ENCODE assay signal across 1 cellular context in the genomic region with DNA sequence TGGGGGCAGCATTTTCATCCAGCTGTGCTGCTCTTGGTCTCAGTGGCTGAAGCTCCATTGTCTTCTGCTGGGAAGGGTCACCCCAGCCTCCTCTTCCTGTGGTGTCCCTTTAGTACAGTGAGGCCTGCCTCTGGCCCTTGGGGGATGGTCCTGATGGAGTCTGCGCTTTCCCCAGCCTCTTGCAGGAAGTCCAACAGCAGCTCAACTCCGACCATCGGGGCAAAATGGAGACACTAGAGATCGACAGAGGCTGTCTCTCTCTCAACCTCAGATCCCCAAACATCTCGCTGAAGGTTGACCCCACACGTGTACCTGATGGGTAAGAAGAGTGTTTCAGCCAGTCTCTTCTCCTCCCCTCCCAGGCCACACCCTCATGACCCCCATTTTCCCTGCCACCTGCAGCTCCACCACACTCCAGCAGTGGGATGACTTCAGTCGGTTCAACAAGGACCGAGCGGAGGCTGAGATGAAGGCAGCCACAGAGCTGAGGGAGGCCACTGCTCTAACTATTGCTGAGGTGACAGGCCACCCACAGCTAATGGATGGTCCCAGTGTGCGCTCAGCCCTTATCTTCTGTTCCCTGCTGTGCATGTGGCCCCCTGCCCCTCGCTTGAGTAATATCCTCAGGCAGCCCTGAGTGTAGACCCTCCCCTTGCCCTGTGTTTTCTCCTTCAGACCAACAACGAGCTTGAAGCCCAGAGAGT.
TF ChIP-seq lines count a peak whose summit lies in the region.

No MANE protein-coding gene starts in this region.

TF ChIP-seq in HepG2, 621 proteins besides CTCF, POLR2A, EP300 and RAD21:
- TF ChIP-seq MAZ (IDR thresholded peaks at IDR 0.05; ENCODE audit: borderline replicate concordance, low read depth, low read length) (no peak), MAZ (CRISPR knock-in tag; IDR thresholded peaks at IDR 0.05; ENCODE audit: low read depth) (no peak), HNRNPH1 (optimal IDR thresholded peaks at IDR 0.05; ENCODE audit: low read depth, low read length) (no peak), SIN3A (IDR thresholded peaks at IDR 0.05; ENCODE audit: borderline replicate concordance, low read depth, low read length) (no peak), RBM39 (IDR thresholded peaks at IDR 0.05; ENCODE audit: low read depth, low read length, poor library complexity, severe bottlenecking) (no peak), ZNF768 (CRISPR knock-in tag; IDR thresholded peaks at IDR 0.05) (no peak), RBFOX2 (IDR thresholded peaks at IDR 0.05; ENCODE audit: low read depth, low read length) (no peak), ZNF24 (IDR thresholded peaks at IDR 0.05) (no peak), ZSCAN31 (CRISPR knock-in tag; IDR thresholded peaks at IDR 0.05; ENCODE audit: low read depth) (no peak), SALL1 (CRISPR knock-in tag; IDR thresholded peaks at IDR 0.05) (no peak), SYNCRIP (IDR thresholded peaks at IDR 0.05; ENCODE audit: insufficient read depth, low read depth, low read length) (no peak), ZNF616 (CRISPR knock-in tag; IDR thresholded peaks at IDR 0.05; ENCODE audit: low read depth) (no peak), ZNF605 (CRISPR knock-in tag; IDR thresholded peaks at IDR 0.05) (no peak), MLLT10 (CRISPR knock-in tag; IDR thresholded peaks at IDR 0.05) (no peak), HHEX (CRISPR knock-in tag; IDR thresholded peaks at IDR 0.05) (no peak), SALL2 (CRISPR knock-in tag; IDR thresholded peaks at IDR 0.05) (no peak)
- TF ChIP-seq, protein P1, sequence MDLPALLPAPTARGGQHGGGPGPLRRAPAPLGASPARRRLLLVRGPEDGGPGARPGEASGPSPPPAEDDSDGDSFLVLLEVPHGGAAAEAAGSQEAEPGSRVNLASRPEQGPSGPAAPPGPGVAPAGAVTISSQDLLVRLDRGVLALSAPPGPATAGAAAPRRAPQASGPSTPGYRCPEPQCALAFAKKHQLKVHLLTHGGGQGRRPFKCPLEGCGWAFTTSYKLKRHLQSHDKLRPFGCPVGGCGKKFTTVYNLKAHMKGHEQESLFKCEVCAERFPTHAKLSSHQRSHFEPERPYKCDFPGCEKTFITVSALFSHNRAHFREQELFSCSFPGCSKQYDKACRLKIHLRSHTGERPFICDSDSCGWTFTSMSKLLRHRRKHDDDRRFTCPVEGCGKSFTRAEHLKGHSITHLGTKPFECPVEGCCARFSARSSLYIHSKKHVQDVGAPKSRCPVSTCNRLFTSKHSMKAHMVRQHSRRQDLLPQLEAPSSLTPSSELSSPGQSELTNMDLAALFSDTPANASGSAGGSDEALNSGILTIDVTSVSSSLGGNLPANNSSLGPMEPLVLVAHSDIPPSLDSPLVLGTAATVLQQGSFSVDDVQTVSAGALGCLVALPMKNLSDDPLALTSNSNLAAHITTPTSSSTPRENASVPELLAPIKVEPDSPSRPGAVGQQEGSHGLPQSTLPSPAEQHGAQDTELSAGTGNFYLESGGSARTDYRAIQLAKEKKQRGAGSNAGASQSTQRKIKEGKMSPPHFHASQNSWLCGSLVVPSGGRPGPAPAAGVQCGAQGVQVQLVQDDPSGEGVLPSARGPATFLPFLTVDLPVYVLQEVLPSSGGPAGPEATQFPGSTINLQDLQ (CRISPR knock-in tag; IDR thresholded peaks at IDR 0.05): no peak
- TF ChIP-seq, protein P2, sequence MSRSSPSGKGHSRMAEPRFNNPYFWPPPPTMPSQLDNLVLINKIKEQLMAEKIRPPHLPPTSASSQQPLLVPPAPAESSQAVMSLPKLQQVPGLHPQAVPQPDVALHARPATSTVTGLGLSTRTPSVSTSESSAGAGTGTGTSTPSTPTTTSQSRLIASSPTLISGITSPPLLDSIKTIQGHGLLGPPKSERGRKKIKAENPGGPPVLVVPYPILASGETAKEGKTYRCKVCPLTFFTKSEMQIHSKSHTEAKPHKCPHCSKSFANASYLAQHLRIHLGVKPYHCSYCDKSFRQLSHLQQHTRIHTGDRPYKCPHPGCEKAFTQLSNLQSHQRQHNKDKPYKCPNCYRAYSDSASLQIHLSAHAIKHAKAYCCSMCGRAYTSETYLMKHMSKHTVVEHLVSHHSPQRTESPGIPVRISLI (CRISPR knock-in tag; IDR thresholded peaks at IDR 0.05; ENCODE audit: borderline replicate concordance): no peak
